In the genomic region with DNA sequence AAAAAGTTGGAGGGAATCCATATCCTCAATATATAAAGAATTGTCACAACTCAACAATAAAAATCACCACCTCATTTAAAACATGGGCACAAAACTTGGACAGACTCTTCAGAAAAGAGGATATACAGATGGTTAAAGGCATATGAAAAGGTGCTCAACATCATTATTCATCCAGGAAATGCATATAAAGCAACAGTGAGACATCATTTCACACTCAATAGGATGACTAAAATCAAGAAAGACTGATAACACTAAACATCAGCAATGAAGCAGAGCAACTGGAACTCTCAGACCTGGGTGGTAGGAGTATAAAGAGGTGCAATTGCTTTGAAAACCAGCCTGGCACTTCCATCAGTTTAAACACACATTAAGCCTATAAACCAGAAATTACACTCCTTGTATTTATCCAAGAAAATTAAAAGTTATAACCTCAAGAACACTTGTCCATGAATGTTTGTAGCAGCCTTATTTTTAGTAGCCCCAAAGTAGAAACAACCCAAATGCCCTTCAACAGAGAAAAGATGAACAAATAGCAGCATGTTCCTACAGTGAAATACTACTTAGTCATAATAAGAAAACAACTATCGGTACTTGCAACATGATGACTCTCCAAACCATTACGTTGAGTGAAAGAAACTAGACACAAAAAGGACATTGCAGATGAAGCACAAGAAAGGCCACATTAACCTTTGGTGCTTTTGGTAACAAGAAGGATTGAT, we compare ENCODE assay signal across 14 cellular contexts.
"Had no signal": no experiment of that assay in that cellular context is flagged by ENCODE, and none has a peak within 500 bp of the region (broad histone marks: within the 10 kb centered on the region; RNA-seq: fewer than 3 reads in every experiment).

No MANE protein-coding gene starts in this region.

- H3K4me1 ChIP-seq: gastroesophageal sphincter, stomach had no signal

- ATAC-seq: gastroesophageal sphincter, SK-N-SH treated with all-trans-retinoic acid at 6 μM for 48 hours had no signal

- H3K9me3 Mint-ChIP-seq: activated B cell treated with CpG ODN at 0.5 μM for 24 hours had no signal

- H3K4me3 Mint-ChIP-seq: activated B cell treated with CpG ODN at 0.5 μM for 24 hours; T-helper 1 cell treated with Interleukin-12 subunit alpha and Interleukin-12 subunit beta and Interleukin-4 antibody, amounts not matched to agents 30 μg/mL and 1 μg/mL, for 36 hours had no signal

- DNase-seq: activated B cell treated with CpG ODN at 0.5 μM for 24 hours; activated CD4-positive, alpha-beta T cell treated with anti-CD3 and anti-CD28 coated beads, Interleukin-2, amount 50 U/mL, for 4 hours; activated effector memory CD4-positive, alpha-beta T cell treated with Interleukin-2 at 50 U/mL for 16 hours; central memory CD4-positive, alpha-beta T cell; effector CD4-positive, alpha-beta T cell; kidney glomerular epithelial cell; ovary; stimulated activated CD4-positive, alpha-beta T cell treated with anti-CD3 and anti-CD28 coated beads, Interleukin-12 subunit alpha, Interleukin-12 subunit beta, amount 100 ng/mL, for 4 hours; stomach had no signal

- H3K27ac ChIP-seq: coronary artery, gastroesophageal sphincter, hepatocyte, ovary, stomach had no signal

- H3K27me3 ChIP-seq: gastroesophageal sphincter, hepatocyte, ovary, stomach had no signal

- H3K27ac Mint-ChIP-seq: activated B cell treated with CpG ODN at 0.5 μM for 24 hours; T-helper 1 cell treated with Interleukin-12 subunit alpha and Interleukin-12 subunit beta and Interleukin-4 antibody, amounts not matched to agents 30 μg/mL and 1 μg/mL, for 36 hours had no signal

- H3K4me1 Mint-ChIP-seq: activated B cell treated with CpG ODN at 0.5 μM for 24 hours had no signal
